Comparison of ENCODE assay signal across 11 cellular contexts in the genomic region with DNA sequence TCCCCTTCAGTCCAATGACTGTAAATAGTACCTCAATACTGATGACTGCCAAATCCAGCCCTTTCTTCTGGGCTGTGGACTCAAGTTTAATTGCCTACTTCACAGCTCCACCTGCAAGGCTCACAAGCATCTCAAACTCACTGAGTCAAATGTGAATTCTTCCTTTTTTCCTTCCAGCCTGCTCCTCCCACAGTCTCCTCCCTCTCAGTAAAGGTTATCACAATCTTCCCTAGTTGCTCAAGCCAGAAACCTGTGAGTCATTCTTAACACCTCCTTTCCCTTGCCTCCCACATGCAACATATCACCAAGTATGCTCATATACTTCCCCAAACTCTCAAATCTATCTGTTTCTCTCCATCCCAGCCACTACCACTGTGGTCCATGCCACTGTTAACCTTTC. TPM values are rescaled to one million over a fixed set of nuclear protein-coding genes. Genes with fewer than 3 reads are reported as not detected.
A peak's percentile ranks its signal among the peaks of the same experiment; 100 is the strongest.
DNase-seq lines count a peak whose midpoint lies in the region; ATAC-seq, FAIRE-seq and TF ChIP-seq lines count a peak whose summit lies in the region.
"Had no signal": no experiment of that assay in that cellular context is flagged by ENCODE, and none has a peak within 500 bp of the region (broad histone marks: within the 10 kb centered on the region; RNA-seq: fewer than 3 reads in every experiment).

No MANE protein-coding gene starts in this region.

- intact Hi-C loops in HCT116 (cut with micrococcal nuclease) = no loop called here

- H2AFZ ChIP-seq in HCT116 (ENCODE audit: low read depth, low read length, poor library complexity, severe bottlenecking) = no peak overlapping the region

- H3K27me3 ChIP-seq in HCT116 (ENCODE audit: insufficient read depth, low read length) = no peaks in the 10 kb centered on the region
- H3K27me3 ChIP-seq in WERI-Rb-1 (ENCODE audit: insufficient read depth, low read depth, severe bottlenecking) = no peaks in the 10 kb centered on the region

- ATAC-seq in A549 (peak; percentile 16 to 35; a peak in 2 of 6 replicates), HCT116 (no peak), GM21381 (IDR thresholded peaks at IDR 0.05; ENCODE audit: unreplicated experiment) (no peak)
- ATAC-seq: HepG2 had no signal

- no peak overlapping the region for H3K4me3 ChIP-seq in A549
- H3K4me3 ChIP-seq in HCT116 (replicated peaks in 1 of 2; ENCODE audit: low read depth in 1 of 2, low read length in 2 of 2) = no peak overlapping the region
- no peak overlapping the region for H3K4me3 ChIP-seq in fibroblast of villous mesenchyme (ENCODE audit: low read depth, low read length)
- no peak overlapping the region for H3K4me3 ChIP-seq in WERI-Rb-1 (ENCODE audit: low read depth, low read length)

- H3K36me3 ChIP-seq in HCT116 (ENCODE audit: control insufficient read depth in 1 of 2, insufficient read depth in 2 of 2, low read length in 2 of 2) (no peaks in the 10 kb centered on the region), WERI-Rb-1 (no peaks in the 10 kb centered on the region)

- H3K9me3 ChIP-seq in A549 (0 out of 3 replicates have a peak, but pooled peaks cover 3% of the 10 kb centered on the region), HCT116 (ENCODE audit: control insufficient read depth in 1 of 2, insufficient read depth in 1 of 2, low read depth in 1 of 2, low read length in 2 of 2) (no peaks in the 10 kb centered on the region), WERI-Rb-1 (ENCODE audit: severe bottlenecking) (no peaks in the 10 kb centered on the region)

- BruUV-seq in HCT116 (replicated peaks; lab: Mats Ljungman, UMichigan) = no TSS peak

- CTCF ChIA-PET in A549 (lab: Yijun Ruan, JAX) = interaction anchor here (0.6 kb wide), 1 partner anchor 524 kb away, joined by 3 read pairs; no protein-coding TSS in a partner anchor
- CTCF ChIA-PET in HCT116 (lab: Charles Lee) = no interaction called here

- peak in 1 of 2 experiments; percentile 54 for DNase-seq in A549 (ENCODE audit: low read depth in 1 of 2, low spot score in 1 of 2)
- peak; percentile 32 for DNase-seq in HCT116 (ENCODE audit: low read depth, low spot score)
- DNase-seq in SIG-M5 (lab: John Stamatoyannopoulos, UW) = peak; percentile 81
- peak; percentile 24 for DNase-seq in fibroblast of villous mesenchyme (ENCODE audit: low read depth)
- no peak for DNase-seq in GM19239 (ENCODE audit: insufficient read length, low spot score)
- DNase-seq in COR-L47 (lab: John Stamatoyannopoulos, UW) = no peak
- no peak for DNase-seq in WERI-Rb-1
- DNase-seq: NK-92 treated with Interleukin-12 subunit alpha and Interleukin-12 subunit beta, amount 100 ng/mL, for 24 hours had no signal

- H3K4me2 ChIP-seq in A549 = peak overlapping the region; percentile 16; the same call in 2 of the 3 replicates
- peak overlapping the region; percentile 0; the same call in 1 of the 2 replicates for H3K4me2 ChIP-seq in HCT116 (ENCODE audit: low read length)

- FAIRE-seq in A549 (lab: Jason Lieb, UNC) (no peak), GM19239 (lab: Jason Lieb, UNC) (no peak)
- FAIRE-seq: colon, HepG2 had no signal

- H3K9ac ChIP-seq in HCT116 (ENCODE audit: low read length) = no peak overlapping the region

- H3K79me2 ChIP-seq in HCT116 (ENCODE audit: insufficient read depth, low read length) = no peaks in the 10 kb centered on the region

- H4K20me1 ChIP-seq in HCT116 (ENCODE audit: insufficient read depth) = no peaks in the 10 kb centered on the region

- RAD21 ChIA-PET in HCT116 (lab: Charles Lee; ENCODE audit: low non-redundant PET in 1 of 2, low total read pairs in 2 of 2, uncharacterized antibody in 2 of 2, unreplicated experiment in 2 of 2) = no interaction called here

- no peak overlapping the region; a peak in 1 of 6 replicates for H3K27ac ChIP-seq in A549
- H3K27ac ChIP-seq in HCT116 (ENCODE audit: low read depth, low read length) = no peak overlapping the region
- no peak overlapping the region for H3K27ac ChIP-seq in WERI-Rb-1

- TF ChIP-seq RAD21 in A549 (conservative IDR thresholded peaks at IDR 0.05 in 1 of 2, IDR thresholded peaks at IDR 0.05 in 1 of 2) = no peak
- TF ChIP-seq RAD21 in HCT116 (IDR thresholded peaks at IDR 0.05; ENCODE audit: low read depth) = no peak

- TF ChIP-seq CTCF in A549 (IDR thresholded peaks at IDR 0.05) (no peak), HCT116 (IDR thresholded peaks at IDR 0.05 in 2 of 3, conservative IDR thresholded peaks at IDR 0.05 in 1 of 3; ENCODE audit: borderline replicate concordance in 1 of 3, insufficient read depth in 1 of 3, low read depth in 2 of 3, low read length in 2 of 3) (no peak), fibroblast of villous mesenchyme (IDR thresholded peaks at IDR 0.05; ENCODE audit: insufficient read depth, low read depth, low read length) (no peak), WERI-Rb-1 (IDR thresholded peaks at IDR 0.05; ENCODE audit: low read depth, low read length) (no peak)

- POLR2A ChIA-PET in A549 (lab: Yijun Ruan, JAX) (interaction anchor here (0.6 kb wide), 1 partner anchor 1100 kb away, joined by 3 read pairs; no protein-coding TSS in a partner anchor), HCT116 (lab: Charles Lee) (no interaction called here)

- no peak for TF ChIP-seq EP300 in A549 (IDR thresholded peaks at IDR 0.05)

- TF ChIP-seq POLR2A in A549 (IDR thresholded peaks at IDR 0.05; ENCODE audit: low read length) = no peak
- TF ChIP-seq POLR2A in HCT116 (IDR thresholded peaks at IDR 0.05; ENCODE audit: borderline replicate concordance, extremely low read depth, insufficient read depth, insufficient read length) = no peak

- H3K9me2 ChIP-seq in HCT116 (ENCODE audit: insufficient read depth) = no peaks in the 10 kb centered on the region

- peaks cover 19% of the 10 kb centered on the region for H3K4me1 ChIP-seq in A549
- H3K4me1 ChIP-seq in HCT116 (ENCODE audit: control insufficient read depth in 1 of 2, insufficient read depth in 2 of 2, low read length in 2 of 2) = peaks cover 3 to 24% of the 10 kb centered on the region in 2 experiments; a peak in 3 of 4 replicates

TF ChIP-seq in A549, 52 proteins besides CTCF, POLR2A, EP300 and RAD21:
- TF ChIP-seq CEBPB (IDR thresholded peaks at IDR 0.05) = 0 out of 4 replicates have a peak, but pooled peaks of 1 of the 2 experiments have one; percentile 30
- TF ChIP-seq EHF (CRISPR knock-in tag; IDR thresholded peaks at IDR 0.05) = no peak
- TF ChIP-seq CBX8 (IDR thresholded peaks at IDR 0.05) = no peak
- TF ChIP-seq SREBF2 (IDR thresholded peaks at IDR 0.05) = no peak
- TF ChIP-seq HOXB13 (CRISPR knock-in tag; IDR thresholded peaks at IDR 0.05; ENCODE audit: low read depth) = no peak
- TF ChIP-seq CHD2 (IDR thresholded peaks at IDR 0.05; ENCODE audit: low read length, partially characterized antibody) = no peak
- TF ChIP-seq, protein P1, sequence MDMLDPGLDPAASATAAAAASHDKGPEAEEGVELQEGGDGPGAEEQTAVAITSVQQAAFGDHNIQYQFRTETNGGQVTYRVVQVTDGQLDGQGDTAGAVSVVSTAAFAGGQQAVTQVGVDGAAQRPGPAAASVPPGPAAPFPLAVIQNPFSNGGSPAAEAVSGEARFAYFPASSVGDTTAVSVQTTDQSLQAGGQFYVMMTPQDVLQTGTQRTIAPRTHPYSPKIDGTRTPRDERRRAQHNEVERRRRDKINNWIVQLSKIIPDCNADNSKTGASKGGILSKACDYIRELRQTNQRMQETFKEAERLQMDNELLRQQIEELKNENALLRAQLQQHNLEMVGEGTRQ (IDR thresholded peaks at IDR 0.05) = no peak
TF ChIP-seq in A549: peak in this region for 1.

TF ChIP-seq in HCT116, 20 proteins besides CTCF, POLR2A, EP300 and RAD21 (continues in another document):
- TF ChIP-seq ZNF274 (IDR thresholded peaks at IDR 0.05; ENCODE audit: low read depth, low read length) = no peak
- no peak for TF ChIP-seq SIN3A (IDR thresholded peaks at IDR 0.05; ENCODE audit: low read depth)
- TF ChIP-seq, protein P2, sequence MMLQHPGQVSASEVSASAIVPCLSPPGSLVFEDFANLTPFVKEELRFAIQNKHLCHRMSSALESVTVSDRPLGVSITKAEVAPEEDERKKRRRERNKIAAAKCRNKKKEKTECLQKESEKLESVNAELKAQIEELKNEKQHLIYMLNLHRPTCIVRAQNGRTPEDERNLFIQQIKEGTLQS (IDR thresholded peaks at IDR 0.05) = no peak
- TF ChIP-seq CEBPB (IDR thresholded peaks at IDR 0.05; ENCODE audit: low read depth) = peak; percentile 35; the same call in 1 of the 2 replicates
- TF ChIP-seq EZH2phosphoT487 (IDR thresholded peaks at IDR 0.05; ENCODE audit: borderline replicate concordance) = no peak
- no peak for TF ChIP-seq ZFX (IDR thresholded peaks at IDR 0.05)
- TF ChIP-seq, protein P3, sequence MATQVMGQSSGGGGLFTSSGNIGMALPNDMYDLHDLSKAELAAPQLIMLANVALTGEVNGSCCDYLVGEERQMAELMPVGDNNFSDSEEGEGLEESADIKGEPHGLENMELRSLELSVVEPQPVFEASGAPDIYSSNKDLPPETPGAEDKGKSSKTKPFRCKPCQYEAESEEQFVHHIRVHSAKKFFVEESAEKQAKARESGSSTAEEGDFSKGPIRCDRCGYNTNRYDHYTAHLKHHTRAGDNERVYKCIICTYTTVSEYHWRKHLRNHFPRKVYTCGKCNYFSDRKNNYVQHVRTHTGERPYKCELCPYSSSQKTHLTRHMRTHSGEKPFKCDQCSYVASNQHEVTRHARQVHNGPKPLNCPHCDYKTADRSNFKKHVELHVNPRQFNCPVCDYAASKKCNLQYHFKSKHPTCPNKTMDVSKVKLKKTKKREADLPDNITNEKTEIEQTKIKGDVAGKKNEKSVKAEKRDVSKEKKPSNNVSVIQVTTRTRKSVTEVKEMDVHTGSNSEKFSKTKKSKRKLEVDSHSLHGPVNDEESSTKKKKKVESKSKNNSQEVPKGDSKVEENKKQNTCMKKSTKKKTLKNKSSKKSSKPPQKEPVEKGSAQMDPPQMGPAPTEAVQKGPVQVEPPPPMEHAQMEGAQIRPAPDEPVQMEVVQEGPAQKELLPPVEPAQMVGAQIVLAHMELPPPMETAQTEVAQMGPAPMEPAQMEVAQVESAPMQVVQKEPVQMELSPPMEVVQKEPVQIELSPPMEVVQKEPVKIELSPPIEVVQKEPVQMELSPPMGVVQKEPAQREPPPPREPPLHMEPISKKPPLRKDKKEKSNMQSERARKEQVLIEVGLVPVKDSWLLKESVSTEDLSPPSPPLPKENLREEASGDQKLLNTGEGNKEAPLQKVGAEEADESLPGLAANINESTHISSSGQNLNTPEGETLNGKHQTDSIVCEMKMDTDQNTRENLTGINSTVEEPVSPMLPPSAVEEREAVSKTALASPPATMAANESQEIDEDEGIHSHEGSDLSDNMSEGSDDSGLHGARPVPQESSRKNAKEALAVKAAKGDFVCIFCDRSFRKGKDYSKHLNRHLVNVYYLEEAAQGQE (IDR thresholded peaks at IDR 0.05; ENCODE audit: low read depth) = no peak

RNA-seq across cellular contexts. Expression of a gene that starts 3.7 kb away (rescaled TPM):
- polyA plus RNA-seq in A549 (2011; rRNA removed) = 33.2 and 41.3 TPM in 2 replicates
- 8.8 and 9.6 TPM in 2 replicates for polyA plus RNA-seq in A549 (2012; cell fraction: cytosol; rRNA removed)
- 7.5 and 9.5 TPM in 2 replicates for polyA plus RNA-seq in A549 (2012; cell fraction: nucleus; rRNA removed)
- polyA plus RNA-seq in A549 (2017; fragmentation: RNase III; extraction: RNeasy Plus Mini Kit Qiagen cat#74134 plus additional on column Dnase treatment) = 13.3 to 15.9 TPM (median 14.3 TPM) in 3 replicates
- 38.9 and 48.4 TPM in 2 replicates for polyA minus RNA-seq in A549 (2011; rRNA and poly(A)+ RNA removed)
- 18.6 TPM for total RNA-seq in HCT116 (2021; ENCODE audit: unreplicated experiment)
- polyA plus RNA-seq in HCT116 (2012) = 11.6 and 12.0 TPM in 2 replicates
- total RNA-seq in fibroblast of villous mesenchyme = 7.1 and 14.7 TPM in 2 replicates

Comparison
In these comparisons a context has a peak if more than half of its experiments do, and no peak if none do; other contexts are left out.
1. ATAC-seq: peak in A549 (2 of 2); none in HCT116 (single experiment) and GM21381 (single experiment).
2. DNase-seq: peak in HCT116 (single experiment), SIG-M5 (single experiment) and fibroblast of villous mesenchyme (single experiment); none in GM19239 (single experiment), COR-L47 (single experiment) and WERI-Rb-1 (single experiment).